7 cellular contexts compared by ENCODE assay signal in genomic region chr12:80937391-80938238, GRCh38. TPM values are rescaled to one million over a fixed set of nuclear protein-coding genes. Genes with fewer than 3 reads are reported as not detected.
DNase-seq lines count a peak whose midpoint lies in the region; ATAC-seq and TF ChIP-seq lines count a peak whose summit lies in the region.

A gene with protein sequence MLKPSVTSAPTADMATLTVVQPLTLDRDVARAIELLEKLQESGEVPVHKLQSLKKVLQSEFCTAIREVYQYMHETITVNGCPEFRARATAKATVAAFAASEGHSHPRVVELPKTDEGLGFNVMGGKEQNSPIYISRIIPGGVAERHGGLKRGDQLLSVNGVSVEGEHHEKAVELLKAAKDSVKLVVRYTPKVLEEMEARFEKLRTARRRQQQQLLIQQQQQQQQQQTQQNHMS (minus strand): TSS chr12:80937934. CDS start chr12:80937722, 212 bp downstream.

- peaks cover 31% of the 10 kb centered on the region for H3K4me1 Mint-ChIP-seq in dendritic cell treated with granulocyte-macrophage colony-stimulating factor and Interleukin-4, amounts not matched to agents 40 ng/mL and 50 ng/mL, for 4 days (ENCODE audit: low read depth)

- H3K9me3 ChIP-seq in lower lobe of right lung: no peaks in the 10 kb centered on the region
- H3K9me3 ChIP-seq in transverse colon: no peaks in the 10 kb centered on the region

- H3K27ac ChIP-seq in lower lobe of right lung (peak within 1 kb of the TSS; percentile 84), transverse colon (peak within 1 kb of the TSS; percentile 63 to 82 (median 72))

- no peaks in the 10 kb centered on the region for H3K27me3 ChIP-seq in lower lobe of right lung (ENCODE audit: low read depth)
- H3K27me3 ChIP-seq in transverse colon: peaks cover 43% of the 10 kb centered on the region

- intact Hi-C loops in dendritic cell treated with granulocyte-macrophage colony-stimulating factor and Interleukin-4, amounts not matched to agents 40 ng/mL and 50 ng/mL, for 4 days (cut with micrococcal nuclease): no loop called here
- intact Hi-C loops in lower lobe of right lung (cut with DNase I) (no loop called here), transverse colon (cut with DNase I; ENCODE audit: low total_unique reads) (no loop called here)

- peaks cover 14% of the 10 kb centered on the region for H3K36me3 Mint-ChIP-seq in dendritic cell treated with granulocyte-macrophage colony-stimulating factor and Interleukin-4, amounts not matched to agents 40 ng/mL and 50 ng/mL, for 4 days (ENCODE audit: low read depth)

- no peak for TF ChIP-seq POLR2A in transverse colon (IDR thresholded peaks at IDR 0.05)

- WGBS in transverse colon (ENCODE audit: low coverage in 1 of 2), 2 donors: 6 to 17% methylated on average over 1 to 47 of the region's 47 CpGs

- peak; percentile 17 for ATAC-seq in GM18519 (IDR thresholded peaks at IDR 0.05; ENCODE audit: low FRiP score, unreplicated experiment)
- peak; percentile 21 for ATAC-seq in HG02852 (IDR thresholded peaks at IDR 0.05; ENCODE audit: unreplicated experiment)
- ATAC-seq in lower lobe of right lung: peak; percentile 61 to 77

- DNase-seq in NCI-H460 (ENCODE audit: extremely low read depth, low read depth) (peak; percentile 59), lower lobe of right lung (peak; percentile 62), transverse colon (peak; percentile 14), NOMO-1 treated with dmso at 0.1 percent for 144 hours (lab: John Stamatoyannopoulos, UW; ENCODE audit: unreplicated experiment) (no peak)

- no peaks in the 10 kb centered on the region for H3K9me3 Mint-ChIP-seq in dendritic cell treated with granulocyte-macrophage colony-stimulating factor and Interleukin-4, amounts not matched to agents 40 ng/mL and 50 ng/mL, for 4 days

- TF ChIP-seq CTCF in lower lobe of right lung (IDR thresholded peaks at IDR 0.05): no peak
- TF ChIP-seq CTCF in transverse colon (IDR thresholded peaks at IDR 0.05): no peak

- H3K36me3 ChIP-seq in lower lobe of right lung: no peaks in the 10 kb centered on the region
- no peaks in the 10 kb centered on the region for H3K36me3 ChIP-seq in transverse colon

- no peaks in the 10 kb centered on the region for H3K27me3 Mint-ChIP-seq in dendritic cell treated with granulocyte-macrophage colony-stimulating factor and Interleukin-4, amounts not matched to agents 40 ng/mL and 50 ng/mL, for 4 days

- H3K4me3 Mint-ChIP-seq in dendritic cell treated with granulocyte-macrophage colony-stimulating factor and Interleukin-4, amounts not matched to agents 40 ng/mL and 50 ng/mL, for 4 days: peak within 1 kb of the TSS; percentile 92

- TF ChIP-seq EP300 in transverse colon (IDR thresholded peaks at IDR 0.05; ENCODE audit: low read depth): no peak

- H3K4me3 ChIP-seq in lower lobe of right lung (peak within 1 kb of the TSS; percentile 71), transverse colon (peak within 1 kb of the TSS; percentile 62 to 84 (median 75))

- H3K4me1 ChIP-seq in lower lobe of right lung: peaks cover 8% of the 10 kb centered on the region
- peaks cover 0 to 14% (median 1%) of the 10 kb centered on the region in 4 donors for H3K4me1 ChIP-seq in transverse colon

- H3K27ac Mint-ChIP-seq in dendritic cell treated with granulocyte-macrophage colony-stimulating factor and Interleukin-4, amounts not matched to agents 40 ng/mL and 50 ng/mL, for 4 days: peak within 1 kb of the TSS; percentile 89

- in situ Hi-C loops in transverse colon (cut with MboI; ENCODE audit: low pct_ligation_motif_present in 1 of 4, low pct_unique_long_range_greater_than_20kb in 1 of 4, low sequenced_read_pairs in 3 of 4): no loop called here

RNA-seq across cellular contexts. Expression of the gene that starts here (rescaled TPM):
- 42.9 TPM in 2 replicates for total RNA-seq in NCI-H460 (2014; rRNA removed; shearing (Covaris generic))
- polyA plus RNA-seq in NCI-H460 (2014; cell fraction: nucleus; rRNA removed): 48.9 and 59.4 TPM in 2 replicates
- total RNA-seq in lower lobe of right lung: 14.6 TPM
- total RNA-seq in transverse colon: 10 to 100 TPM in 2 of 4 donors, 1 to 10 TPM in 2; 7.4 to 31.0 (median 9.0) TPM

Comparison
In these comparisons a context has a peak if more than half of its experiments do, and no peak if none do; other contexts are left out.
1. ATAC-seq: peak in every context shown above with its lines; median percentile 69 in lower lobe of right lung; 21 in HG02852; 17 in GM18519.